14 cellular contexts compared by ENCODE assay signal in genomic region chr2:159136405-159136804, GRCh38.
DNase-seq lines count a peak whose midpoint lies in the region; ATAC-seq and TF ChIP-seq lines count a peak whose summit lies in the region.
"Had no signal": no experiment of that assay in that cellular context is flagged by ENCODE, and none has a peak within 500 bp of the region (broad histone marks: within the 10 kb centered on the region; RNA-seq: fewer than 3 reads in every experiment).

No MANE protein-coding gene starts in this region.

- TF ChIP-seq CTCF in endodermal cell (conservative IDR thresholded peaks at IDR 0.05): no peak
- TF ChIP-seq CTCF in mesothelial cell of epicardium (IDR thresholded peaks at IDR 0.05; ENCODE audit: unreplicated experiment): no peak
- TF ChIP-seq CTCF in thoracic aorta (IDR thresholded peaks at IDR 0.05): no peak

- H3K4me1 Mint-ChIP-seq in endodermal cell: peaks cover 5% of the 10 kb centered on the region
- peaks cover 80% of the 10 kb centered on the region for H3K4me1 Mint-ChIP-seq in mesothelial cell of epicardium

- ATAC-seq in thoracic aorta (ENCODE audit: insufficient number of reproducible peaks, low FRiP score, low read depth) (no peak), GM18505 (IDR thresholded peaks at IDR 0.05; ENCODE audit: unreplicated experiment) (no peak)
- ATAC-seq: activated CD8-positive, alpha-beta T cell treated with anti-CD3 and anti-CD28 coated beads, Interleukin-2, amount 10 ng/mL, durations not matched to agents 7 days and 5 days had no signal

- H3K4me1 ChIP-seq in endodermal cell (ENCODE audit: control insufficient read depth, insufficient read depth, low read length): no peaks in the 10 kb centered on the region
- peaks cover 40 to 92% of the 10 kb centered on the region in 2 donors for H3K4me1 ChIP-seq in thoracic aorta (ENCODE audit: control insufficient read depth in 1 of 2, low read depth in 2 of 2)

- WGBS in endodermal cell (ENCODE audit: insufficient coverage in 1 of 2, insufficient read length in 1 of 2), 2 experiments: 98 to 100% methylated on average over 3 of the region's 3 CpGs

- H3K9me3 Mint-ChIP-seq in endodermal cell: no peaks in the 10 kb centered on the region
- H3K9me3 Mint-ChIP-seq in mesothelial cell of epicardium: no peaks in the 10 kb centered on the region
- H3K9me3 Mint-ChIP-seq: CD4-positive, alpha-beta T cell had no signal

- H3K36me3 ChIP-seq in SK-N-MC (ENCODE audit: insufficient read depth, low read length): no peaks in the 10 kb centered on the region
- peaks cover 12% of the 10 kb centered on the region for H3K36me3 ChIP-seq in endodermal cell (ENCODE audit: control insufficient read depth, insufficient read depth, low read length)
- H3K36me3 ChIP-seq in thoracic aorta: no peaks in the 10 kb centered on the region

- no peak for TF ChIP-seq POLR2A in GM18505 (IDR thresholded peaks at IDR 0.05; ENCODE audit: borderline replicate concordance, extremely low read depth, insufficient read depth, insufficient read length)

- H3K27ac Mint-ChIP-seq in endodermal cell (no peak overlapping the region), mesothelial cell of epicardium (peak overlapping the region; percentile 97)
- H3K27ac Mint-ChIP-seq: activated CD8-positive, alpha-beta T cell treated with anti-CD3 and anti-CD28 coated beads, Interleukin-2, amount 10 ng/mL, durations not matched to agents 7 days and 5 days; CD4-positive, alpha-beta T cell had no signal

- H3K4me3 ChIP-seq in SK-N-MC: peak overlapping the region; percentile 71
- H3K4me3 ChIP-seq in endodermal cell (ENCODE audit: low read length): no peak overlapping the region
- peak overlapping the region; percentile 36 for H3K4me3 ChIP-seq in thoracic aorta
- H3K4me3 ChIP-seq: K562 had no signal

- H3K27me3 Mint-ChIP-seq in endodermal cell (ENCODE audit: insufficient read depth) (no peaks in the 10 kb centered on the region), mesothelial cell of epicardium (ENCODE audit: low read depth) (no peaks in the 10 kb centered on the region)
- H3K27me3 Mint-ChIP-seq: CD4-positive, alpha-beta T cell had no signal

- H3K36me3 Mint-ChIP-seq in endodermal cell (ENCODE audit: low read depth) (no peaks in the 10 kb centered on the region), mesothelial cell of epicardium (no peaks in the 10 kb centered on the region)

- DNase-seq in SK-N-MC (ENCODE audit: low read depth, low spot score) (no peak), endodermal cell (no peak), mesothelial cell of epicardium (ENCODE audit: low spot score in 2 of 2, unreplicated experiment in 2 of 2) (no peak), thoracic aorta (ENCODE audit: low spot score) (no peak), mesenteric fat pad (ENCODE audit: low spot score) (no peak)
- no peak for DNase-seq in activated CD4-positive, alpha-beta T cell treated with anti-CD3 and anti-CD28 coated beads for 4 hours
- DNase-seq: activated CD8-positive, alpha-beta T cell treated with anti-CD3 and anti-CD28 coated beads, Interleukin-2, amount 10 ng/mL, durations not matched to agents 7 days and 5 days; activated effector memory CD4-positive, alpha-beta T cell treated with anti-CD3 and anti-CD28 coated beads, Interleukin-2, amount 50 U/mL, for 16 hours; aorta; CD4-positive, alpha-beta T cell; NCI-H1105; SIG-M5 had no signal

- H3K27me3 ChIP-seq in endodermal cell (ENCODE audit: control insufficient read depth, insufficient read depth, low read length, poor library complexity, severe bottlenecking) (no peaks in the 10 kb centered on the region), thoracic aorta (replicated peaks; ENCODE audit: insufficient read depth) (no peaks in the 10 kb centered on the region)

- H3K9ac ChIP-seq in SK-N-MC (ENCODE audit: insufficient read length) (peak overlapping the region; percentile 41), endodermal cell (ENCODE audit: extremely low read depth, low read length, poor library complexity, severe bottlenecking) (no peak overlapping the region)

- H3K9me3 ChIP-seq in SK-N-MC (ENCODE audit: low read depth, low read length): no peaks in the 10 kb centered on the region
- no peaks in the 10 kb centered on the region for H3K9me3 ChIP-seq in endodermal cell (ENCODE audit: control insufficient read depth, low read length)
- H3K9me3 ChIP-seq in thoracic aorta: no peaks in the 10 kb centered on the region

- peak overlapping the region; percentile 91 for H3K27ac ChIP-seq in SK-N-MC
- H3K27ac ChIP-seq in endodermal cell (ENCODE audit: low read depth, low read length): peak overlapping the region; percentile 86
- H3K27ac ChIP-seq in thoracic aorta: peak overlapping the region; percentile 65 to 66

- H3K4me3 Mint-ChIP-seq in endodermal cell (no peak overlapping the region), mesothelial cell of epicardium (no peak overlapping the region)
- H3K4me3 Mint-ChIP-seq: activated CD8-positive, alpha-beta T cell treated with anti-CD3 and anti-CD28 coated beads, Interleukin-2, amount 10 ng/mL, durations not matched to agents 7 days and 5 days; CD4-positive, alpha-beta T cell had no signal
